ENCODE assay signal across 9 cellular contexts in the genomic region with DNA sequence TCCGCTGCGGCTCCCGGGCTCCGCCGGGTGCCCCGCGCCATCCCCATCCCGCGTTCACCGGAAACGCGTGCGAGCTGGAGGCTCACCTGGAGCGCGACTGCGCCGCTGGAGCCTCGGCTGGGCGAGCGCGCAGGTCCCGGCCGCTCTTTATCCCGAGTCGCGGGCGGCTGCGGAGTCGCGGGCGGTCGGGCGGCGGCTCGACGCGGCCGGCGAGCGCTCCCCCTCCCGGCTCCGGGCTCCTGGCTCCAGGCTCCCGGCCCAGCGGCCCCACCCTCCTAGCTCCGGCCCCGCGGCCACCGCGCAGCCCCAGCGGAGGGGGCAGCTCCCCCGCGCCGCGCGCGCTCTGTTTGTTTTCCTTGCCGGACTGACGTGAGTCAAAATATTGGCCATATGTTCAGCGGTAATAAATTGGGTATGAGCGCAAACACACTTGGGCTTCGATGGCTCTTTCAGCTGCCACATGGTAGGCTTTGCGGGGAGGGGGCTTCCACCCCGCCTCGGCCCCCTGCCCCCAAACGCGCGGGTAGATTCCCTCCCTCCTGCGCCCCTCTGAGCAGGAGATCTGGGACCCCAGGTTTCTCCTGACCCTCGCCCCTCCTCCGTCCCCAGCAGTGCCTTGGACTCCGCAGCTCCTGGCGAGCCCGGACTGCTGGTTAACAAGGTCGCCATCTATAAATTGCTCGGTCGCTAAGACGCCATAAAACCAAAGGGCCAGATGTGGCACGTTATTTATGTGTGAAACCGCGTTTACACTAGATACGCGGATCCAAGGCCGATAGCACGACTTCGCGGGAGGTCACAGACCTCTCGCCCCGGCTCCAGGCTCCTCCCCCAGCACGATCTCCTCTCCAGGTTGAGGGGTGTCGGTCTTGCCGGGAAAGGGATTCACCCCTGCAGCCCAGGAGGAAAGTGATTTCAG. TPM values are rescaled to one million over a fixed set of nuclear protein-coding genes. Genes with fewer than 3 reads are reported as not detected.
DNase-seq lines count a peak whose midpoint lies in the region; ATAC-seq and TF ChIP-seq lines count a peak whose summit lies in the region.
"Had no signal": no experiment of that assay in that cellular context is flagged by ENCODE, and none has a peak within 500 bp of the region (broad histone marks: within the 10 kb centered on the region; RNA-seq: fewer than 3 reads in every experiment).

No MANE protein-coding gene starts in this region.

- DNase-seq in AG08396 (ENCODE audit: low spot score) (peak; percentile 22), memory B cell (ENCODE audit: low spot score in 2 of 2) (no peak), ureter (ENCODE audit: low spot score) (no peak), NCI-H526 treated with DMSO at 0.1 percent for 48 hours (lab: John Stamatoyannopoulos, UW) (no peak), hepatic stellate cell (ENCODE audit: low spot score) (no peak)
- peak; percentile 8 for DNase-seq in activated naive CD8-positive, alpha-beta T cell treated with anti-CD3 and anti-CD28 coated beads, Interleukin-2, amount 50 U/mL, for 24 hours

- ATAC-seq in activated naive CD8-positive, alpha-beta T cell treated with anti-CD3 and anti-CD28 coated beads, Interleukin-2, amount 50 U/mL, for 24 hours: no peak
- ATAC-seq in memory B cell (ENCODE audit: low read depth) (no peak), GM21381 (IDR thresholded peaks at IDR 0.05; ENCODE audit: unreplicated experiment) (no peak)

- H3K36me3 ChIP-seq in HEK293 (ENCODE audit: control insufficient read depth in 2 of 2, insufficient read depth in 1 of 2, low read length in 2 of 2): no peaks in the 10 kb centered on the region

- H3K27me3 Mint-ChIP-seq in activated naive CD8-positive, alpha-beta T cell treated with anti-CD3 and anti-CD28 coated beads, Interleukin-2, amount 50 U/mL, for 24 hours: peaks cover 81% of the 10 kb centered on the region
- H3K27me3 Mint-ChIP-seq in memory B cell: peaks cover 29% of the 10 kb centered on the region

- no peak overlapping the region for H3K4me3 Mint-ChIP-seq in activated naive CD8-positive, alpha-beta T cell treated with anti-CD3 and anti-CD28 coated beads, Interleukin-2, amount 50 U/mL, for 24 hours
- H3K4me3 Mint-ChIP-seq in memory B cell: no peak overlapping the region

- H3K4me1 Mint-ChIP-seq in activated naive CD8-positive, alpha-beta T cell treated with anti-CD3 and anti-CD28 coated beads, Interleukin-2, amount 50 U/mL, for 24 hours: peaks cover 19% of the 10 kb centered on the region
- H3K4me1 Mint-ChIP-seq in memory B cell: no peaks in the 10 kb centered on the region

- CTCF ChIA-PET in HEK293 (lab: Yijun Ruan, JAX): interaction anchor here (0.5 to 3.6 kb wide), 11 partner anchors 18 to 686 kb away, joined by 3 to 18 read pairs (median 4); no protein-coding TSS in a partner anchor

- peaks cover 3% of the 10 kb centered on the region; the same call in 1 of the 2 replicates for H3K4me1 ChIP-seq in HEK293 (ENCODE audit: control insufficient read depth, insufficient read depth, low read length)

- no peaks in the 10 kb centered on the region for H3K36me3 Mint-ChIP-seq in activated naive CD8-positive, alpha-beta T cell treated with anti-CD3 and anti-CD28 coated beads, Interleukin-2, amount 50 U/mL, for 24 hours (ENCODE audit: low read depth)
- peaks cover 1% of the 10 kb centered on the region for H3K36me3 Mint-ChIP-seq in memory B cell

- H3K27ac ChIP-seq in HEK293 (ENCODE audit: extremely low read depth, low read depth, low read length): peak overlapping the region; percentile 72; the same call in 1 of the 2 replicates

- H3K9me3 ChIP-seq in HEK293 (ENCODE audit: control insufficient read depth, insufficient read depth, low read depth, low read length): no peaks in the 10 kb centered on the region

- no peaks in the 10 kb centered on the region for H3K9me3 Mint-ChIP-seq in activated naive CD8-positive, alpha-beta T cell treated with anti-CD3 and anti-CD28 coated beads, Interleukin-2, amount 50 U/mL, for 24 hours
- H3K9me3 Mint-ChIP-seq in memory B cell: no peaks in the 10 kb centered on the region

- TF ChIP-seq CTCF in HEK293 (tag by site-specific recombination; IDR thresholded peaks at IDR 0.05): no peak; the same call in 1 of the 2 replicates

- H3K4me3 ChIP-seq in HEK293 (ENCODE audit: low read depth, low read length): peak overlapping the region; percentile 50

- peak overlapping the region; percentile 33 for H3K27ac Mint-ChIP-seq in activated naive CD8-positive, alpha-beta T cell treated with anti-CD3 and anti-CD28 coated beads, Interleukin-2, amount 50 U/mL, for 24 hours
- peak overlapping the region; percentile 50 for H3K27ac Mint-ChIP-seq in memory B cell

- POLR2A ChIA-PET in HEK293 (lab: Yijun Ruan, JAX): no interaction called here

TF ChIP-seq in HEK293, 187 proteins besides CTCF, POLR2A, EP300 and RAD21 (continues in another document):
- no peak for TF ChIP-seq ZFP3 (tag by site-specific recombination; IDR thresholded peaks at IDR 0.05; ENCODE audit: low read depth)
- TF ChIP-seq ZBTB17 (tag by site-specific recombination; IDR thresholded peaks at IDR 0.05): no peak; the same call in 1 of the 2 replicates
- TF ChIP-seq ZNF391 (tag by site-specific recombination; IDR thresholded peaks at IDR 0.05; ENCODE audit: borderline replicate concordance, low read depth): no peak
- TF ChIP-seq, protein P1, sequence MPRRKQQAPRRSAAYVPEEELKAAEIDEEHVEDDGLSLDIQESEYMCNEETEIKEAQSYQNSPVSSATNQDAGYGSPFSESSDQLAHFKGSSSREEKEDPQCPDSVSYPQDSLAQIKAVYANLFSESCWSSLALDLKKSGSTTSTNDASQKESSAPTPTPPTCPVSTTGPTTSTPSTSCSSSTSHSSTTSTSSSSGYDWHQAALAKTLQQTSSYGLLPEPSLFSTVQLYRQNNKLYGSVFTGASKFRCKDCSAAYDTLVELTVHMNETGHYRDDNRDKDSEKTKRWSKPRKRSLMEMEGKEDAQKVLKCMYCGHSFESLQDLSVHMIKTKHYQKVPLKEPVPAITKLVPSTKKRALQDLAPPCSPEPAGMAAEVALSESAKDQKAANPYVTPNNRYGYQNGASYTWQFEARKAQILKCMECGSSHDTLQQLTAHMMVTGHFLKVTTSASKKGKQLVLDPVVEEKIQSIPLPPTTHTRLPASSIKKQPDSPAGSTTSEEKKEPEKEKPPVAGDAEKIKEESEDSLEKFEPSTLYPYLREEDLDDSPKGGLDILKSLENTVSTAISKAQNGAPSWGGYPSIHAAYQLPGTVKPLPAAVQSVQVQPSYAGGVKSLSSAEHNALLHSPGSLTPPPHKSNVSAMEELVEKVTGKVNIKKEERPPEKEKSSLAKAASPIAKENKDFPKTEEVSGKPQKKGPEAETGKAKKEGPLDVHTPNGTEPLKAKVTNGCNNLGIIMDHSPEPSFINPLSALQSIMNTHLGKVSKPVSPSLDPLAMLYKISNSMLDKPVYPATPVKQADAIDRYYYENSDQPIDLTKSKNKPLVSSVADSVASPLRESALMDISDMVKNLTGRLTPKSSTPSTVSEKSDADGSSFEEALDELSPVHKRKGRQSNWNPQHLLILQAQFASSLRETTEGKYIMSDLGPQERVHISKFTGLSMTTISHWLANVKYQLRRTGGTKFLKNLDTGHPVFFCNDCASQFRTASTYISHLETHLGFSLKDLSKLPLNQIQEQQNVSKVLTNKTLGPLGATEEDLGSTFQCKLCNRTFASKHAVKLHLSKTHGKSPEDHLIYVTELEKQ (tag by site-specific recombination; IDR thresholded peaks at IDR 0.05; ENCODE audit: borderline replicate concordance): 0 out of 2 replicates have a peak, but pooled peaks have one; percentile 39
- no peak for TF ChIP-seq ZNF707 (tag by site-specific recombination; IDR thresholded peaks at IDR 0.05)
- TF ChIP-seq ZFHX2 (tag by site-specific recombination; conservative IDR thresholded peaks at IDR 0.05): peak; percentile 22; the same call in 1 of the 2 replicates
- TF ChIP-seq, protein P2, sequence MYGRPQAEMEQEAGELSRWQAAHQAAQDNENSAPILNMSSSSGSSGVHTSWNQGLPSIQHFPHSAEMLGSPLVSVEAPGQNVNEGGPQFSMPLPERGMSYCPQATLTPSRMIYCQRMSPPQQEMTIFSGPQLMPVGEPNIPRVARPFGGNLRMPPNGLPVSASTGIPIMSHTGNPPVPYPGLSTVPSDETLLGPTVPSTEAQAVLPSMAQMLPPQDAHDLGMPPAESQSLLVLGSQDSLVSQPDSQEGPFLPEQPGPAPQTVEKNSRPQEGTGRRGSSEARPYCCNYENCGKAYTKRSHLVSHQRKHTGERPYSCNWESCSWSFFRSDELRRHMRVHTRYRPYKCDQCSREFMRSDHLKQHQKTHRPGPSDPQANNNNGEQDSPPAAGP (tag by site-specific recombination; IDR thresholded peaks at IDR 0.05): peak; percentile 71
- TF ChIP-seq, protein P3, sequence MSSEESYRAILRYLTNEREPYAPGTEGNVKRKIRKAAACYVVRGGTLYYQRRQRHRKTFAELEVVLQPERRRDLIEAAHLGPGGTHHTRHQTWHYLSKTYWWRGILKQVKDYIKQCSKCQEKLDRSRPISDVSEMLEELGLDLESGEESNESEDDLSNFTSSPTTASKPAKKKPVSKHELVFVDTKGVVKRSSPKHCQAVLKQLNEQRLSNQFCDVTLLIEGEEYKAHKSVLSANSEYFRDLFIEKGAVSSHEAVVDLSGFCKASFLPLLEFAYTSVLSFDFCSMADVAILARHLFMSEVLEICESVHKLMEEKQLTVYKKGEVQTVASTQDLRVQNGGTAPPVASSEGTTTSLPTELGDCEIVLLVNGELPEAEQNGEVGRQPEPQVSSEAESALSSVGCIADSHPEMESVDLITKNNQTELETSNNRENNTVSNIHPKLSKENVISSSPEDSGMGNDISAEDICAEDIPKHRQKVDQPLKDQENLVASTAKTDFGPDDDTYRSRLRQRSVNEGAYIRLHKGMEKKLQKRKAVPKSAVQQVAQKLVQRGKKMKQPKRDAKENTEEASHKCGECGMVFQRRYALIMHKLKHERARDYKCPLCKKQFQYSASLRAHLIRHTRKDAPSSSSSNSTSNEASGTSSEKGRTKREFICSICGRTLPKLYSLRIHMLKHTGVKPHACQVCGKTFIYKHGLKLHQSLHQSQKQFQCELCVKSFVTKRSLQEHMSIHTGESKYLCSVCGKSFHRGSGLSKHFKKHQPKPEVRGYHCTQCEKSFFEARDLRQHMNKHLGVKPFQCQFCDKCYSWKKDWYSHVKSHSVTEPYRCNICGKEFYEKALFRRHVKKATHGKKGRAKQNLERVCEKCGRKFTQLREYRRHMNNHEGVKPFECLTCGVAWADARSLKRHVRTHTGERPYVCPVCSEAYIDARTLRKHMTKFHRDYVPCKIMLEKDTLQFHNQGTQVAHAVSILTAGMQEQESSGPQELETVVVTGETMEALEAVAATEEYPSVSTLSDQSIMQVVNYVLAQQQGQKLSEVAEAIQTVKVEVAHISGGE (tag by site-specific recombination; conservative IDR thresholded peaks at IDR 0.05; ENCODE audit: low read depth): 0 out of 2 replicates have a peak, but pooled peaks have one; percentile 12

RNA-seq across cellular contexts. Expression of gene NKX2-2, which starts 8.9 kb away (rescaled TPM):
- total RNA-seq in ureter: not detected
- total RNA-seq: T-helper 2 cell treated with Interferon-gamma antibody and Interleukin-4, amounts not matched to agents 100 ng/mL and 5 ng/mL, for 36 hours had no signal

Comparison
In these comparisons a context has a peak if more than half of its experiments do, and no peak if none do; other contexts are left out.
1. DNase-seq: peak in AG08396 (single experiment) and activated naive CD8-positive, alpha-beta T cell treated with anti-CD3 and anti-CD28 coated beads, Interleukin-2, amount 50 U/mL, for 24 hours (single experiment); none in memory B cell (0 of 2), ureter (single experiment), NCI-H526 treated with DMSO at 0.1 percent for 48 hours (single experiment) and hepatic stellate cell (single experiment).